In the genomic region with DNA sequence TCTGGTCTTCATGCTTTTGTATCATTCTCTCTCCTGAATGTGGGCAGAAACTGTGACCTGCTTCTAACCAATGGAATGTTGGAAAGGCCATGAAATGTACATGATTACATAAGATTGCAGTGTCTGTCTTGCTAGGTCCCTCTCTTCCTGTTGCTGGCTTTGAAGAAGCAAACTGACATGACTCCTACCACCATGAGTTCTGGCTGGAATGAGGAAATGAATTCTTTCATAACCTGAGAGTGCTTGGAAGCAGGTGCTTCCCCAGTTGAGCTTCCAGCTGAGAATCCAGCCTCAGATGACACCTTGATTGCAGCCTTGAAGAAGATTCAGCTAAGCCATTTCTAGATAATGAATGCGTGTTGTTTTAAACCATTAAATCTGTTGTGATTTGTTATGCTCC, we compare ENCODE assay signal across 21 cellular contexts.
"Had no signal": no experiment of that assay in that cellular context is flagged by ENCODE, and none has a peak within 500 bp of the region (broad histone marks: within the 10 kb centered on the region; RNA-seq: fewer than 3 reads in every experiment).

No MANE protein-coding gene starts in this region.

- H3K27me3 ChIP-seq: esophagus squamous epithelium, hepatocyte, neutrophil, spleen, tibial nerve, upper lobe of right lung, vagina had no signal

- H3K4me1 ChIP-seq: esophagus squamous epithelium, psoas muscle, spleen, tibial nerve, upper lobe of right lung, vagina had no signal

- H3K27ac ChIP-seq: esophagus squamous epithelium, hepatocyte, neutrophil, psoas muscle, spleen, tibial nerve, upper lobe of right lung, vagina had no signal

- H3K36me3 ChIP-seq: esophagus squamous epithelium, neutrophil, spleen, tibial nerve, upper lobe of right lung, vagina had no signal

- ATAC-seq: left colon; psoas muscle; sciatic nerve; stimulated activated memory B cell treated with anti-CD40 and anti-IgM and Interleukin-4, amounts not matched to agents 10 μg/mL and 1 μg/mL and 100 μg/mL, for 72 hours; upper lobe of right lung had no signal

- DNase-seq: effector memory CD4-positive, alpha-beta T cell; esophagus squamous epithelium; foreskin fibroblast; head of caudate nucleus; kidney; left colon; mesendoderm; naive B cell; nephron progenitor cell; psoas muscle; spleen; stimulated activated CD4-positive, alpha-beta T cell treated with anti-CD3 and anti-CD28 coated beads, Interleukin-15, amount 100 ng/mL, for 24 hours; stimulated activated CD4-positive, alpha-beta T cell treated with anti-CD3 and anti-CD28 coated beads, Interleukin-1b, Interleukin-23, amount 100 ng/mL, for 48 hours; stimulated activated CD4-positive, alpha-beta T cell treated with anti-CD3 and anti-CD28 coated beads, Interleukin-4, amount 100 ng/mL, for 24 hours; upper lobe of right lung had no signal

- H3K9me3 ChIP-seq: esophagus squamous epithelium, neutrophil, psoas muscle, spleen, tibial nerve, upper lobe of right lung, vagina had no signal

- H3K4me3 ChIP-seq: esophagus squamous epithelium, hepatocyte, psoas muscle, spleen, tibial nerve, upper lobe of right lung, vagina had no signal
